ENCODE assay signal across 2 cellular contexts in the genomic region with DNA sequence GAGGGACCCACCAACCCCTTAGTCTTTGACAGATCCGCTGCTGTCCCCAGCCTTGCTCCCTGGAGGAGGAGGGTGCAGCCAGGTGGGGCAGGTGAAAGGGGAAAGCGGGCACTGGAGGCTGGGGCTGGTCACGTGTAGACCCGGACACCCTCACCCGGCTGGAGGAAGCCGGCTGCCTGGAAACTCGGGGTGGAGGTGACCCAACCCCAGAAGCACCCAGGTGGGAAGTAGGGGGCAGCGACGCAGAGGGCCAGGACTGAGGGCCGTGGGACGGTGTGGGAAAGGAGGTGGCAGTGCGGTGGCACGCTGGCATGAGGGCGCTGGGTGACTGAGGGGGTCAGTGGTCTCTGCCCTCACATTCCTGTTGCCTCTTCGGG.
A peak's percentile ranks its signal among the peaks of the same experiment; 100 is the strongest.
TF ChIP-seq lines count a peak whose summit lies in the region.

No MANE protein-coding gene starts in this region.

TF ChIP-seq in HEK293, 187 proteins besides CTCF, POLR2A, EP300 and RAD21:
- TF ChIP-seq ZNF629 (tag by site-specific recombination; IDR thresholded peaks at IDR 0.05) = no peak
- TF ChIP-seq, protein P1, sequence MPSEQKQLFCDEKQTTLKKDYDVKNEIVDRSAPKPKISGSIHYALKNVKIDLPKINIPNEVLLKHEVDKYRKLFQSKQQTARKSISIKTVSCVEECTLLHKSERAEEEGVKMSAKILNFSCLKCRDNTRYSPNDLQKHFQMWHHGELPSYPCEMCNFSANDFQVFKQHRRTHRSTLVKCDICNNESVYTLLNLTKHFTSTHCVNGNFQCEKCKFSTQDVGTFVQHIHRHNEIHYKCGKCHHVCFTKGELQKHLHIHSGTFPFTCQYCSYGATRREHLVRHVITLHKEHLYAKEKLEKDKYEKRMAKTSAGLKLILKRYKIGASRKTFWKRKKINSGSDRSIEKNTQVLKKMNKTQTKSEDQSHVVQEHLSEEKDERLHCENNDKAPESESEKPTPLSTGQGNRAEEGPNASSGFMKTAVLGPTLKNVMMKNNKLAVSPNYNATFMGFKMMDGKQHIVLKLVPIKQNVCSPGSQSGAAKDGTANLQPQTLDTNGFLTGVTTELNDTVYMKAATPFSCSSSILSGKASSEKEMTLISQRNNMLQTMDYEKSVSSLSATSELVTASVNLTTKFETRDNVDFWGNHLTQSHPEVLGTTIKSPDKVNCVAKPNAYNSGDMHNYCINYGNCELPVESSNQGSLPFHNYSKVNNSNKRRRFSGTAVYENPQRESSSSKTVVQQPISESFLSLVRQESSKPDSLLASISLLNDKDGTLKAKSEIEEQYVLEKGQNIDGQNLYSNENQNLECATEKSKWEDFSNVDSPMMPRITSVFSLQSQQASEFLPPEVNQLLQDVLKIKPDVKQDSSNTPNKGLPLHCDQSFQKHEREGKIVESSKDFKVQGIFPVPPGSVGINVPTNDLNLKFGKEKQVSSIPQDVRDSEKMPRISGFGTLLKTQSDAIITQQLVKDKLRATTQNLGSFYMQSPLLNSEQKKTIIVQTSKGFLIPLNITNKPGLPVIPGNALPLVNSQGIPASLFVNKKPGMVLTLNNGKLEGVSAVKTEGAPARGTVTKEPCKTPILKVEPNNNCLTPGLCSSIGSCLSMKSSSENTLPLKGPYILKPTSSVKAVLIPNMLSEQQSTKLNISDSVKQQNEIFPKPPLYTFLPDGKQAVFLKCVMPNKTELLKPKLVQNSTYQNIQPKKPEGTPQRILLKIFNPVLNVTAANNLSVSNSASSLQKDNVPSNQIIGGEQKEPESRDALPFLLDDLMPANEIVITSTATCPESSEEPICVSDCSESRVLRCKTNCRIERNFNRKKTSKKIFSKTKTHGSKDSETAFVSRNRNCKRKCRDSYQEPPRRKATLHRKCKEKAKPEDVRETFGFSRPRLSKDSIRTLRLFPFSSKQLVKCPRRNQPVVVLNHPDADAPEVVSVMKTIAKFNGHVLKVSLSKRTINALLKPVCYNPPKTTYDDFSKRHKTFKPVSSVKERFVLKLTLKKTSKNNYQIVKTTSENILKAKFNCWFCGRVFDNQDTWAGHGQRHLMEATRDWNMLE (tag by site-specific recombination; conservative IDR thresholded peaks at IDR 0.05; ENCODE audit: low read depth) = no peak
- TF ChIP-seq, protein P2, sequence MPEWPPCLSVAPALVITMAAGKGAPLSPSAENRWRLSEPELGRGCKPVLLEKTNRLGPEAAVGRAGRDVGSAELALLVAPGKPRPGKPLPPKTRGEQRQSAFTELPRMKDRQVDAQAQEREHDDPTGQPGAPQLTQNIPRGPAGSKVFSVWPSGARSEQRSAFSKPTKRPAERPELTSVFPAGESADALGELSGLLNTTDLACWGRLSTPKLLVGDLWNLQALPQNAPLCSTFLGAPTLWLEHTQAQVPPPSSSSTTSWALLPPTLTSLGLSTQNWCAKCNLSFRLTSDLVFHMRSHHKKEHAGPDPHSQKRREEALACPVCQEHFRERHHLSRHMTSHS (tag by site-specific recombination; IDR thresholded peaks at IDR 0.05) = no peak
- TF ChIP-seq, protein P3, sequence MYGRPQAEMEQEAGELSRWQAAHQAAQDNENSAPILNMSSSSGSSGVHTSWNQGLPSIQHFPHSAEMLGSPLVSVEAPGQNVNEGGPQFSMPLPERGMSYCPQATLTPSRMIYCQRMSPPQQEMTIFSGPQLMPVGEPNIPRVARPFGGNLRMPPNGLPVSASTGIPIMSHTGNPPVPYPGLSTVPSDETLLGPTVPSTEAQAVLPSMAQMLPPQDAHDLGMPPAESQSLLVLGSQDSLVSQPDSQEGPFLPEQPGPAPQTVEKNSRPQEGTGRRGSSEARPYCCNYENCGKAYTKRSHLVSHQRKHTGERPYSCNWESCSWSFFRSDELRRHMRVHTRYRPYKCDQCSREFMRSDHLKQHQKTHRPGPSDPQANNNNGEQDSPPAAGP (tag by site-specific recombination; IDR thresholded peaks at IDR 0.05) = no peak
- TF ChIP-seq, protein P4, sequence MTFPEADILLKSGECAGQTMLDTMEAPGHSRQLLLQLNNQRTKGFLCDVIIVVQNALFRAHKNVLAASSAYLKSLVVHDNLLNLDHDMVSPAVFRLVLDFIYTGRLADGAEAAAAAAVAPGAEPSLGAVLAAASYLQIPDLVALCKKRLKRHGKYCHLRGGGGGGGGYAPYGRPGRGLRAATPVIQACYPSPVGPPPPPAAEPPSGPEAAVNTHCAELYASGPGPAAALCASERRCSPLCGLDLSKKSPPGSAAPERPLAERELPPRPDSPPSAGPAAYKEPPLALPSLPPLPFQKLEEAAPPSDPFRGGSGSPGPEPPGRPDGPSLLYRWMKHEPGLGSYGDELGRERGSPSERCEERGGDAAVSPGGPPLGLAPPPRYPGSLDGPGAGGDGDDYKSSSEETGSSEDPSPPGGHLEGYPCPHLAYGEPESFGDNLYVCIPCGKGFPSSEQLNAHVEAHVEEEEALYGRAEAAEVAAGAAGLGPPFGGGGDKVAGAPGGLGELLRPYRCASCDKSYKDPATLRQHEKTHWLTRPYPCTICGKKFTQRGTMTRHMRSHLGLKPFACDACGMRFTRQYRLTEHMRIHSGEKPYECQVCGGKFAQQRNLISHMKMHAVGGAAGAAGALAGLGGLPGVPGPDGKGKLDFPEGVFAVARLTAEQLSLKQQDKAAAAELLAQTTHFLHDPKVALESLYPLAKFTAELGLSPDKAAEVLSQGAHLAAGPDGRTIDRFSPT (tag by site-specific recombination; IDR thresholded peaks at IDR 0.05) = peak; percentile 50; the same call in 1 of the 2 replicates

TF ChIP-seq in HepG2, 621 proteins besides CTCF, POLR2A, EP300 and RAD21 (continues in another document):
- TF ChIP-seq ATF7-NPFF (CRISPR knock-in tag; IDR thresholded peaks at IDR 0.05; ENCODE audit: low read depth) (0 out of 2 replicates have a peak, but pooled peaks have one; percentile 31), ZNF678 (CRISPR knock-in tag; IDR thresholded peaks at IDR 0.05) (no peak), XRCC5 (optimal IDR thresholded peaks at IDR 0.05; ENCODE audit: low read length) (peak; percentile 5), ASH2L (IDR thresholded peaks at IDR 0.05; ENCODE audit: insufficient read length, low read depth, low read length) (no peak), ZBTB42 (CRISPR knock-in tag; IDR thresholded peaks at IDR 0.05) (no peak), ZNF383 (CRISPR knock-in tag; IDR thresholded peaks at IDR 0.05; ENCODE audit: borderline replicate concordance) (no peak), ZNF441 (CRISPR knock-in tag; IDR thresholded peaks at IDR 0.05; ENCODE audit: borderline replicate concordance) (no peak), ETV6 (CRISPR knock-in tag; conservative IDR thresholded peaks at IDR 0.05) (no peak), TAF15 (IDR thresholded peaks at IDR 0.05; ENCODE audit: low read depth, low read length, poor library complexity, severe bottlenecking) (no peak), ZNF34 (CRISPR knock-in tag; IDR thresholded peaks at IDR 0.05; ENCODE audit: borderline replicate concordance) (no peak), HHEX (CRISPR knock-in tag; IDR thresholded peaks at IDR 0.05) (no peak), ZNF317 (CRISPR knock-in tag; IDR thresholded peaks at IDR 0.05) (no peak), PRMT3 (CRISPR knock-in tag; IDR thresholded peaks at IDR 0.05; ENCODE audit: borderline replicate concordance, low read depth) (no peak), ZBTB8A (CRISPR knock-in tag; IDR thresholded peaks at IDR 0.05; ENCODE audit: borderline replicate concordance, low read depth) (no peak), ATF7 (IDR thresholded peaks at IDR 0.05) (no peak), ATF7 (CRISPR knock-in tag; IDR thresholded peaks at IDR 0.05) (no peak), ZNF274 (CRISPR knock-in tag; IDR thresholded peaks at IDR 0.05) (no peak), GABPA (IDR thresholded peaks at IDR 0.05; ENCODE audit: low read depth, low read length) (no peak), GABPA (CRISPR knock-in tag; IDR thresholded peaks at IDR 0.05; ENCODE audit: low read depth) (no peak)
- TF ChIP-seq, protein P5, sequence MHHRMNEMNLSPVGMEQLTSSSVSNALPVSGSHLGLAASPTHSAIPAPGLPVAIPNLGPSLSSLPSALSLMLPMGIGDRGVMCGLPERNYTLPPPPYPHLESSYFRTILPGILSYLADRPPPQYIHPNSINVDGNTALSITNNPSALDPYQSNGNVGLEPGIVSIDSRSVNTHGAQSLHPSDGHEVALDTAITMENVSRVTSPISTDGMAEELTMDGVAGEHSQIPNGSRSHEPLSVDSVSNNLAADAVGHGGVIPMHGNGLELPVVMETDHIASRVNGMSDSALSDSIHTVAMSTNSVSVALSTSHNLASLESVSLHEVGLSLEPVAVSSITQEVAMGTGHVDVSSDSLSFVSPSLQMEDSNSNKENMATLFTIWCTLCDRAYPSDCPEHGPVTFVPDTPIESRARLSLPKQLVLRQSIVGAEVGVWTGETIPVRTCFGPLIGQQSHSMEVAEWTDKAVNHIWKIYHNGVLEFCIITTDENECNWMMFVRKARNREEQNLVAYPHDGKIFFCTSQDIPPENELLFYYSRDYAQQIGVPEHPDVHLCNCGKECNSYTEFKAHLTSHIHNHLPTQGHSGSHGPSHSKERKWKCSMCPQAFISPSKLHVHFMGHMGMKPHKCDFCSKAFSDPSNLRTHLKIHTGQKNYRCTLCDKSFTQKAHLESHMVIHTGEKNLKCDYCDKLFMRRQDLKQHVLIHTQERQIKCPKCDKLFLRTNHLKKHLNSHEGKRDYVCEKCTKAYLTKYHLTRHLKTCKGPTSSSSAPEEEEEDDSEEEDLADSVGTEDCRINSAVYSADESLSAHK (CRISPR knock-in tag; IDR thresholded peaks at IDR 0.05; ENCODE audit: borderline replicate concordance) = no peak
- TF ChIP-seq, protein P6, sequence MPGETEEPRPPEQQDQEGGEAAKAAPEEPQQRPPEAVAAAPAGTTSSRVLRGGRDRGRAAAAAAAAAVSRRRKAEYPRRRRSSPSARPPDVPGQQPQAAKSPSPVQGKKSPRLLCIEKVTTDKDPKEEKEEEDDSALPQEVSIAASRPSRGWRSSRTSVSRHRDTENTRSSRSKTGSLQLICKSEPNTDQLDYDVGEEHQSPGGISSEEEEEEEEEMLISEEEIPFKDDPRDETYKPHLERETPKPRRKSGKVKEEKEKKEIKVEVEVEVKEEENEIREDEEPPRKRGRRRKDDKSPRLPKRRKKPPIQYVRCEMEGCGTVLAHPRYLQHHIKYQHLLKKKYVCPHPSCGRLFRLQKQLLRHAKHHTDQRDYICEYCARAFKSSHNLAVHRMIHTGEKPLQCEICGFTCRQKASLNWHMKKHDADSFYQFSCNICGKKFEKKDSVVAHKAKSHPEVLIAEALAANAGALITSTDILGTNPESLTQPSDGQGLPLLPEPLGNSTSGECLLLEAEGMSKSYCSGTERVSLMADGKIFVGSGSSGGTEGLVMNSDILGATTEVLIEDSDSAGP (CRISPR knock-in tag; IDR thresholded peaks at IDR 0.05; ENCODE audit: borderline replicate concordance) = peak; percentile 31; the same call in 1 of the 2 replicates
- TF ChIP-seq, protein P7, sequence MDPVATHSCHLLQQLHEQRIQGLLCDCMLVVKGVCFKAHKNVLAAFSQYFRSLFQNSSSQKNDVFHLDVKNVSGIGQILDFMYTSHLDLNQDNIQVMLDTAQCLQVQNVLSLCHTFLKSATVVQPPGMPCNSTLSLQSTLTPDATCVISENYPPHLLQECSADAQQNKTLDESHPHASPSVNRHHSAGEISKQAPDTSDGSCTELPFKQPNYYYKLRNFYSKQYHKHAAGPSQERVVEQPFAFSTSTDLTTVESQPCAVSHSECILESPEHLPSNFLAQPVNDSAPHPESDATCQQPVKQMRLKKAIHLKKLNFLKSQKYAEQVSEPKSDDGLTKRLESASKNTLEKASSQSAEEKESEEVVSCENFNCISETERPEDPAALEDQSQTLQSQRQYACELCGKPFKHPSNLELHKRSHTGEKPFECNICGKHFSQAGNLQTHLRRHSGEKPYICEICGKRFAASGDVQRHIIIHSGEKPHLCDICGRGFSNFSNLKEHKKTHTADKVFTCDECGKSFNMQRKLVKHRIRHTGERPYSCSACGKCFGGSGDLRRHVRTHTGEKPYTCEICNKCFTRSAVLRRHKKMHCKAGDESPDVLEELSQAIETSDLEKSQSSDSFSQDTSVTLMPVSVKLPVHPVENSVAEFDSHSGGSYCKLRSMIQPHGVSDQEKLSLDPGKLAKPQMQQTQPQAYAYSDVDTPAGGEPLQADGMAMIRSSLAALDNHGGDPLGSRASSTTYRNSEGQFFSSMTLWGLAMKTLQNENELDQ (CRISPR knock-in tag; IDR thresholded peaks at IDR 0.05; ENCODE audit: borderline replicate concordance) = no peak
- TF ChIP-seq, protein P8, sequence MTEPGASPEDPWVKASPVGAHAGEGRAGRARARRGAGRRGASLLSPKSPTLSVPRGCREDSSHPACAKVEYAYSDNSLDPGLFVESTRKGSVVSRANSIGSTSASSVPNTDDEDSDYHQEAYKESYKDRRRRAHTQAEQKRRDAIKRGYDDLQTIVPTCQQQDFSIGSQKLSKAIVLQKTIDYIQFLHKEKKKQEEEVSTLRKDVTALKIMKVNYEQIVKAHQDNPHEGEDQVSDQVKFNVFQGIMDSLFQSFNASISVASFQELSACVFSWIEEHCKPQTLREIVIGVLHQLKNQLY (CRISPR knock-in tag; IDR thresholded peaks at IDR 0.05) = no peak
- TF ChIP-seq, protein P9, sequence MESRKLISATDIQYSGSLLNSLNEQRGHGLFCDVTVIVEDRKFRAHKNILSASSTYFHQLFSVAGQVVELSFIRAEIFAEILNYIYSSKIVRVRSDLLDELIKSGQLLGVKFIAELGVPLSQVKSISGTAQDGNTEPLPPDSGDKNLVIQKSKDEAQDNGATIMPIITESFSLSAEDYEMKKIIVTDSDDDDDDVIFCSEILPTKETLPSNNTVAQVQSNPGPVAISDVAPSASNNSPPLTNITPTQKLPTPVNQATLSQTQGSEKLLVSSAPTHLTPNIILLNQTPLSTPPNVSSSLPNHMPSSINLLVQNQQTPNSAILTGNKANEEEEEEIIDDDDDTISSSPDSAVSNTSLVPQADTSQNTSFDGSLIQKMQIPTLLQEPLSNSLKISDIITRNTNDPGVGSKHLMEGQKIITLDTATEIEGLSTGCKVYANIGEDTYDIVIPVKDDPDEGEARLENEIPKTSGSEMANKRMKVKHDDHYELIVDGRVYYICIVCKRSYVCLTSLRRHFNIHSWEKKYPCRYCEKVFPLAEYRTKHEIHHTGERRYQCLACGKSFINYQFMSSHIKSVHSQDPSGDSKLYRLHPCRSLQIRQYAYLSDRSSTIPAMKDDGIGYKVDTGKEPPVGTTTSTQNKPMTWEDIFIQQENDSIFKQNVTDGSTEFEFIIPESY (CRISPR knock-in tag; IDR thresholded peaks at IDR 0.05) = no peak
- TF ChIP-seq, protein P10, sequence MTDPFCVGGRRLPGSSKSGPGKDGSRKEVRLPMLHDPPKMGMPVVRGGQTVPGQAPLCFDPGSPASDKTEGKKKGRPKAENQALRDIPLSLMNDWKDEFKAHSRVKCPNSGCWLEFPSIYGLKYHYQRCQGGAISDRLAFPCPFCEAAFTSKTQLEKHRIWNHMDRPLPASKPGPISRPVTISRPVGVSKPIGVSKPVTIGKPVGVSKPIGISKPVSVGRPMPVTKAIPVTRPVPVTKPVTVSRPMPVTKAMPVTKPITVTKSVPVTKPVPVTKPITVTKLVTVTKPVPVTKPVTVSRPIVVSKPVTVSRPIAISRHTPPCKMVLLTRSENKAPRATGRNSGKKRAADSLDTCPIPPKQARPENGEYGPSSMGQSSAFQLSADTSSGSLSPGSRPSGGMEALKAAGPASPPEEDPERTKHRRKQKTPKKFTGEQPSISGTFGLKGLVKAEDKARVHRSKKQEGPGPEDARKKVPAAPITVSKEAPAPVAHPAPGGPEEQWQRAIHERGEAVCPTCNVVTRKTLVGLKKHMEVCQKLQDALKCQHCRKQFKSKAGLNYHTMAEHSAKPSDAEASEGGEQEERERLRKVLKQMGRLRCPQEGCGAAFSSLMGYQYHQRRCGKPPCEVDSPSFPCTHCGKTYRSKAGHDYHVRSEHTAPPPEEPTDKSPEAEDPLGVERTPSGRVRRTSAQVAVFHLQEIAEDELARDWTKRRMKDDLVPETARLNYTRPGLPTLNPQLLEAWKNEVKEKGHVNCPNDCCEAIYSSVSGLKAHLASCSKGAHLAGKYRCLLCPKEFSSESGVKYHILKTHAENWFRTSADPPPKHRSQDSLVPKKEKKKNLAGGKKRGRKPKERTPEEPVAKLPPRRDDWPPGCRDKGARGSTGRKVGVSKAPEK (CRISPR knock-in tag; IDR thresholded peaks at IDR 0.05; ENCODE audit: borderline replicate concordance) = no peak
- TF ChIP-seq, protein P11, sequence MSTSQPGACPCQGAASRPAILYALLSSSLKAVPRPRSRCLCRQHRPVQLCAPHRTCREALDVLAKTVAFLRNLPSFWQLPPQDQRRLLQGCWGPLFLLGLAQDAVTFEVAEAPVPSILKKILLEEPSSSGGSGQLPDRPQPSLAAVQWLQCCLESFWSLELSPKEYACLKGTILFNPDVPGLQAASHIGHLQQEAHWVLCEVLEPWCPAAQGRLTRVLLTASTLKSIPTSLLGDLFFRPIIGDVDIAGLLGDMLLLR (CRISPR knock-in tag; IDR thresholded peaks at IDR 0.05) = no peak
